ENCODE assay signal across 7 cellular contexts in the genomic region with DNA sequence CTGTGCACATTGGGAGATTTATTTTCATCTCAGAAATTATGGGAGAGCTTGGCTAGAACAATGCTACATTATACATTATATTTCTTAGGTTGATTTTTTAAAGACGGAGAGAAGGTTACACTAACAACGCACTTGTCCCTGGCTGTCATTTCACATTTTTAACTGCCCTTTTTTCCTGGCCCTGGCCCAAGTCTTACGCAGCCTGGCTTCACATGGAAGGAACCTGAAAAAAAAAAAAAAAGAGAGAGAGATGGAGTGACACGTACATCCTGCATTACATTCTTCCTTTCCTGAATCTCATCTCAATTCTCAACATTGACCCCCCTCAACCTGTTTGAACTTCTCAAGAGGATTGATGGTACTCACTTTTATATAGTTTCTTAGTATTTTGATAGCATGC. TPM values are rescaled to one million over a fixed set of nuclear protein-coding genes. Genes with fewer than 3 reads are reported as not detected.
"Had no signal": no experiment of that assay in that cellular context is flagged by ENCODE, and none has a peak within 500 bp of the region (broad histone marks: within the 10 kb centered on the region; RNA-seq: fewer than 3 reads in every experiment).

No MANE protein-coding gene starts in this region.

RNA-seq across cellular contexts. Expression of a gene that starts 20.8 kb away (rescaled TPM):
- total RNA-seq: chondrocyte, fibroblast of lung, glomerular endothelial cell, mammary epithelial cell, osteoblast, pulmonary artery endothelial cell had no signal
- polyA plus RNA-seq: fibroblast of lung; mammary epithelial cell; naive thymus-derived CD4-positive, alpha-beta T cell had no signal

RNA-seq across cellular contexts. Expression of a gene that starts 52.7 kb away (rescaled TPM):
- total RNA-seq: chondrocyte, fibroblast of lung, glomerular endothelial cell, mammary epithelial cell, pulmonary artery endothelial cell had no signal
- polyA plus RNA-seq: fibroblast of lung, mammary epithelial cell had no signal
